ENCODE assay signal across 15 cellular contexts in genomic region chr3:140529558-140529957, GRCh38.
"Had no signal": no experiment of that assay in that cellular context is flagged by ENCODE, and none has a peak within 500 bp of the region (broad histone marks: within the 10 kb centered on the region; RNA-seq: fewer than 3 reads in every experiment).

No MANE protein-coding gene starts in this region.

- H3K27me3 ChIP-seq: brain microvascular endothelial cell, neutrophil, stomach, upper lobe of right lung had no signal

- H3K4me1 ChIP-seq: parathyroid adenoma, upper lobe of right lung had no signal

- H3K36me3 ChIP-seq: brain microvascular endothelial cell, neutrophil, stomach, upper lobe of right lung had no signal

- H3K79me2 ChIP-seq: parathyroid adenoma had no signal

- H2AFZ ChIP-seq: parathyroid adenoma had no signal

- H3K27ac Mint-ChIP-seq: activated naive CD4-positive, alpha-beta T cell treated with anti-CD3 and anti-CD28 coated beads for 36 hours; natural killer cell treated with Interleukin-12 subunit alpha and Interleukin-12 subunit beta and Interleukin-15 and Interleukin-18, amount 100 ng/mL, for 72 hours had no signal

- H3K9me3 ChIP-seq: neutrophil had no signal

- H3K9ac ChIP-seq: parathyroid adenoma had no signal

- H3K27ac ChIP-seq: brain microvascular endothelial cell, neutrophil, parathyroid adenoma, stomach, upper lobe of right lung, VCaP had no signal

- H3K4me3 ChIP-seq: stomach, upper lobe of right lung had no signal

- DNase-seq: activated CD4-positive, alpha-beta T cell treated with anti-CD3 and anti-CD28 coated beads, Interleukin-2, amount 50 U/mL, for 1 hour; activated CD4-positive, CD25-positive, alpha-beta regulatory T cell treated with anti-CD3 and anti-CD28 coated beads, Interleukin-2, amount 50 U/mL, for 72 hours; activated CD8-positive, alpha-beta memory T cell treated with anti-CD3 and anti-CD28 coated beads, Interleukin-2, amount 50 U/mL, for 4 hours; activated naive CD4-positive, alpha-beta T cell treated with anti-CD3 and anti-CD28 coated beads for 36 hours; activated T-cell treated with anti-CD3 and anti-CD28 coated beads, Interleukin-2, amount 50 U/mL, for 4 hours; effector CD4-positive, alpha-beta T cell; stomach; T-helper 2 cell; upper lobe of right lung had no signal

- H3K4me3 Mint-ChIP-seq: activated naive CD4-positive, alpha-beta T cell treated with anti-CD3 and anti-CD28 coated beads for 36 hours; activated T-cell treated with anti-CD3 and anti-CD28 coated beads, Interleukin-2, amount 50 U/mL, for 4 hours; natural killer cell treated with Interleukin-12 subunit alpha and Interleukin-12 subunit beta and Interleukin-15 and Interleukin-18, amount 100 ng/mL, for 72 hours had no signal

- ATAC-seq: activated T-cell treated with anti-CD3 and anti-CD28 coated beads, Interleukin-2, amount 50 U/mL, for 4 hours; esophagus mucosa; natural killer cell treated with Interleukin-12 subunit alpha and Interleukin-12 subunit beta and Interleukin-15 and Interleukin-18, amount 100 ng/mL, for 72 hours; upper lobe of right lung had no signal
